ENCODE assay signal across 27 cellular contexts in genomic region chr17:73266796-73267195, GRCh38. TPM values are rescaled to one million over a fixed set of nuclear protein-coding genes. Genes with fewer than 3 reads are reported as not detected.
"Had no signal": no experiment of that assay in that cellular context is flagged by ENCODE, and none has a peak within 500 bp of the region (broad histone marks: within the 10 kb centered on the region; RNA-seq: fewer than 3 reads in every experiment).

No MANE protein-coding gene starts in this region.

- H3K27ac ChIP-seq: colonic mucosa, esophagus squamous epithelium, heart right ventricle, lower lobe of right lung, neural progenitor cell, ovary, psoas muscle, skin epidermis, spleen, thoracic aorta, upper lobe of left lung had no signal

- H3K27me3 Mint-ChIP-seq: naive B cell had no signal

- H3K9me3 ChIP-seq: colonic mucosa, esophagus squamous epithelium, lower lobe of right lung, ovary, psoas muscle, thoracic aorta, tibial nerve, upper lobe of left lung had no signal

- ATAC-seq: heart right ventricle; left ventricle myocardium superior; lower lobe of right lung; psoas muscle; right cardiac atrium; stimulated activated memory B cell treated with anti-CD40 and anti-IgM and Interleukin-4, amounts not matched to agents 10 μg/mL and 1 μg/mL and 100 μg/mL, for 72 hours; stimulated activated naive CD8-positive, alpha-beta T cell treated with anti-CD3 and anti-CD28 coated beads, Interleukin-15, Interleukin-2, amounts not matched to agents 100 U/mL and 50 U/mL, for 24 hours had no signal

- H3K4me1 Mint-ChIP-seq: naive B cell had no signal

- H3K4me1 ChIP-seq: lower lobe of right lung, psoas muscle had no signal

- H3K9ac ChIP-seq: neural progenitor cell had no signal

- H3K4me3 Mint-ChIP-seq: naive B cell; nephron; neural progenitor cell; stimulated activated memory B cell treated with anti-CD40 and anti-IgM and Interleukin-4, amounts not matched to agents 10 μg/mL and 1 μg/mL and 100 μg/mL, for 72 hours had no signal

- H3K4me3 ChIP-seq: colonic mucosa, esophagus squamous epithelium, heart right ventricle, lower lobe of right lung, neural progenitor cell, ovary, psoas muscle, skin epidermis, spleen, thoracic aorta, tibial nerve, upper lobe of left lung had no signal

- H3K27me3 ChIP-seq: colonic mucosa, esophagus squamous epithelium, heart right ventricle, neural progenitor cell, ovary, spleen, tibial nerve, upper lobe of left lung had no signal

- H3K27ac Mint-ChIP-seq: naive B cell; neural progenitor cell; stimulated activated memory B cell treated with anti-CD40 and anti-IgM and Interleukin-4, amounts not matched to agents 10 μg/mL and 1 μg/mL and 100 μg/mL, for 72 hours had no signal

- H2AFZ ChIP-seq: neural progenitor cell had no signal

- H3K36me3 ChIP-seq: colonic mucosa, esophagus squamous epithelium, heart right ventricle, lower lobe of right lung, neural progenitor cell, ovary, spleen, thoracic aorta, tibial nerve, upper lobe of left lung had no signal

- DNase-seq: colonic mucosa; dermis blood vessel endothelial cell; effector memory CD4-positive, alpha-beta T cell; erythroblast; esophagus squamous epithelium; foreskin melanocyte; glutamatergic neuron; heart right ventricle; kidney glomerular epithelial cell; left ventricle myocardium superior; lower lobe of right lung; naive B cell; psoas muscle; spleen; stimulated activated CD4-positive, alpha-beta T cell treated with anti-CD3 and anti-CD28 coated beads, Interleukin-4, amount 100 ng/mL, for 4 hours; stimulated activated naive CD8-positive, alpha-beta T cell treated with anti-CD3 and anti-CD28 coated beads, Interleukin-15, Interleukin-2, amounts not matched to agents 100 U/mL and 50 U/mL, for 24 hours; upper lobe of left lung had no signal

- H3K36me3 Mint-ChIP-seq: naive B cell; neural progenitor cell; stimulated activated memory B cell treated with anti-CD40 and anti-IgM and Interleukin-4, amounts not matched to agents 10 μg/mL and 1 μg/mL and 100 μg/mL, for 72 hours had no signal

- H3K4me2 ChIP-seq: neural progenitor cell had no signal

RNA-seq across cellular contexts. Expression of gene CPSF4L, which starts 5.1 kb away (rescaled TPM):
- total RNA-seq: cerebellum, colonic mucosa, dermis blood vessel endothelial cell, esophagus squamous epithelium, heart right ventricle, left ventricle myocardium superior, lower lobe of right lung, psoas muscle, renal cortical epithelial cell, right cardiac atrium, spleen, thoracic aorta, tibial nerve had no signal
- polyA plus RNA-seq: heart right ventricle, ovary, psoas muscle, right cardiac atrium, spleen had no signal
